ENCODE assay signal across 9 cellular contexts in genomic region chr13:43664700-43665191, GRCh38.
A peak's percentile ranks its signal among the peaks of the same experiment; 100 is the strongest.
DNase-seq lines count a peak whose midpoint lies in the region; ATAC-seq, FAIRE-seq and TF ChIP-seq lines count a peak whose summit lies in the region.
"Had no signal": no experiment of that assay in that cellular context is flagged by ENCODE, and none has a peak within 500 bp of the region (broad histone marks: within the 10 kb centered on the region; RNA-seq: fewer than 3 reads in every experiment).

No MANE protein-coding gene starts in this region.

- H3K4me1 ChIP-seq in rectal smooth muscle tissue (ENCODE audit: control insufficient read depth, insufficient read depth, low read length), result peaks cover 13% of the 10 kb centered on the region

- no peak for FAIRE-seq in RCC 7860 (lab: Jason Lieb, UNC)

- no peaks in the 10 kb centered on the region for H3K36me3 ChIP-seq in rectal smooth muscle tissue (ENCODE audit: control insufficient read depth, insufficient read depth, low read length)

- no peak overlapping the region for H3K9ac ChIP-seq in rectal smooth muscle tissue (ENCODE audit: low read length)

- H3K27me3 ChIP-seq in rectal smooth muscle tissue (ENCODE audit: control insufficient read depth, insufficient read depth, low read length), result no peaks in the 10 kb centered on the region

- H3K4me3 ChIP-seq in fibroblast of mammary gland (ENCODE audit: control insufficient read depth, low read depth, low read length) (no peak overlapping the region), rectal smooth muscle tissue (ENCODE audit: low read length) (no peak overlapping the region)

- H3K27ac ChIP-seq in rectal smooth muscle tissue (ENCODE audit: low read depth, low read length), result peak overlapping the region; percentile 57

- no peak for TF ChIP-seq CTCF in fibroblast of mammary gland (conservative IDR thresholded peaks at IDR 0.05; ENCODE audit: control insufficient read depth, insufficient read depth, low read depth, low read length)

- DNase-seq in RCC 7860 (ENCODE audit: low spot score) (peak; percentile 10), fibroblast of mammary gland (ENCODE audit: low read depth) (peak; percentile 75), SKM-1 treated with dmso at 0.1 percent for 144 hours (lab: John Stamatoyannopoulos, UW; ENCODE audit: unreplicated experiment) (no peak), AML-193 (lab: John Stamatoyannopoulos, UW) (no peak)

- ATAC-seq in GM18498 (IDR thresholded peaks at IDR 0.05; ENCODE audit: unreplicated experiment) (peak; percentile 55), HG03571 (IDR thresholded peaks at IDR 0.05; ENCODE audit: unreplicated experiment) (no peak), HG02973 (IDR thresholded peaks at IDR 0.05; ENCODE audit: unreplicated experiment) (no peak)
- ATAC-seq: HCT116 had no signal

Comparison
In these comparisons a context has a peak if more than half of its experiments do, and no peak if none do; other contexts are left out.
1. DNase-seq: peak in RCC 7860 (single experiment) and fibroblast of mammary gland (single experiment); none in SKM-1 treated with dmso at 0.1 percent for 144 hours (single experiment) and AML-193 (0 of 2).